22 cellular contexts compared by ENCODE assay signal in genomic region chr17:4317648-4318047, GRCh38. TPM values are rescaled to one million over a fixed set of nuclear protein-coding genes. Genes with fewer than 3 reads are reported as not detected.
DNase-seq lines count a peak whose midpoint lies in the region; TF ChIP-seq lines count a peak whose summit lies in the region.
"Had no signal": no experiment of that assay in that cellular context is flagged by ENCODE, and none has a peak within 500 bp of the region (broad histone marks: within the 10 kb centered on the region; RNA-seq: fewer than 3 reads in every experiment).

No MANE protein-coding gene starts in this region.

- TF ChIP-seq CTCF in dorsolateral prefrontal cortex (IDR thresholded peaks at IDR 0.05 in 54 of 56, conservative IDR thresholded peaks at IDR 0.05 in 2 of 56; ENCODE audit: low read depth in 1 of 56, partially characterized antibody in 56 of 56) = peak in 1 of 56 donors; percentile 10

- DNase-seq in SK-N-MC (ENCODE audit: low read depth, low spot score) = no peak
- DNase-seq in dorsolateral prefrontal cortex = no peak
- DNase-seq in medulla oblongata (ENCODE audit: extremely low spot score) = peak; percentile 22
- DNase-seq in posterior cingulate gyrus = no peak
- DNase-seq in SJCRH30 = no peak
- DNase-seq in midbrain (lab: John Stamatoyannopoulos, UW) = no peak
- DNase-seq in NCI-H2196 (lab: John Stamatoyannopoulos, UW; ENCODE audit: unreplicated experiment) = no peak
- DNase-seq: activated CD4-positive, alpha-beta T cell treated with anti-CD3 and anti-CD28 coated beads, Interleukin-2, amount 50 U/mL, for 4 hours; erythroblast; islet precursor cell; Karpas-422; NCI-H524; occipital lobe; SK-N-SH; stimulated activated CD4-positive, alpha-beta T cell treated with anti-CD3 and anti-CD28 coated beads, Interleukin-12 subunit alpha, Interleukin-12 subunit beta, amount 100 ng/mL, for 4 hours; stimulated activated CD4-positive, alpha-beta T cell treated with anti-CD3 and anti-CD28 coated beads, Interleukin-4, amount 100 ng/mL, for 4 hours; stimulated activated naive CD4-positive, alpha-beta T cell; tibial artery had no signal

- H3K9ac ChIP-seq in SK-N-MC (ENCODE audit: insufficient read length) (no peak overlapping the region), subcutaneous abdominal adipose tissue (ENCODE audit: low read length in 5 of 5) (peak overlapping the region in 1 of 5 donors; percentile 28)
- H3K9ac ChIP-seq: SK-N-SH had no signal

- H3K27ac ChIP-seq in SK-N-MC = peak overlapping the region; percentile 45; the same call in 1 of the 2 replicates
- peak overlapping the region in 45 of 59 donors; percentile 1 to 75 (median 36) for H3K27ac ChIP-seq in dorsolateral prefrontal cortex
- no peak overlapping the region for H3K27ac ChIP-seq in subcutaneous abdominal adipose tissue (ENCODE audit: low read depth, low read length)
- no peak overlapping the region for H3K27ac ChIP-seq in SJCRH30
- H3K27ac ChIP-seq: ascending aorta, right atrium auricular region, tibial artery had no signal

- intact Hi-C loops in dorsolateral prefrontal cortex (cut with DNase I) (no loop called here), posterior cingulate gyrus (cut with DNase I) (loop anchor here (5.0 kb wide), 1 partner anchor 35 kb away; no protein-coding TSS in a partner anchor)

- H3K4me3 ChIP-seq in SK-N-MC (peak overlapping the region; percentile 32; the same call in 1 of the 2 replicates), dorsolateral prefrontal cortex (peak overlapping the region in 13 of 59 donors; percentile 2 to 42 (median 15)), subcutaneous abdominal adipose tissue (ENCODE audit: low read depth in 1 of 5, low read length in 5 of 5) (peak overlapping the region in 4 of 5 donors; percentile 3 to 40 (median 34)), SJCRH30 (no peak overlapping the region)
- H3K4me3 ChIP-seq: ascending aorta, GM12878, right atrium auricular region, tibial artery had no signal

- peaks cover 3% of the 10 kb centered on the region; the same call in 1 of the 2 replicates for H3K36me3 ChIP-seq in SK-N-MC (ENCODE audit: insufficient read depth, low read length)
- H3K36me3 ChIP-seq in subcutaneous abdominal adipose tissue (ENCODE audit: control insufficient read depth in 5 of 5, insufficient read depth in 5 of 5, low read length in 5 of 5) = no peaks in the 10 kb centered on the region
- no peaks in the 10 kb centered on the region for H3K36me3 ChIP-seq in SJCRH30
- H3K36me3 ChIP-seq: ascending aorta, right atrium auricular region, tibial artery had no signal

- H3K27me3 ChIP-seq in dorsolateral prefrontal cortex = no peaks in the 10 kb centered on the region
- no peaks in the 10 kb centered on the region for H3K27me3 ChIP-seq in subcutaneous abdominal adipose tissue (ENCODE audit: control insufficient read depth in 5 of 5, insufficient read depth in 4 of 5, low read length in 5 of 5)
- no peaks in the 10 kb centered on the region for H3K27me3 ChIP-seq in SJCRH30
- H3K27me3 ChIP-seq: ascending aorta, right atrium auricular region, tibial artery had no signal

- peaks cover 3 to 37% (median 36%) of the 10 kb centered on the region in 5 donors for H3K4me1 ChIP-seq in subcutaneous abdominal adipose tissue (ENCODE audit: control insufficient read depth in 5 of 5, insufficient read depth in 5 of 5, low read length in 5 of 5)
- no peaks in the 10 kb centered on the region for H3K4me1 ChIP-seq in SJCRH30

- H3K9me3 ChIP-seq in SK-N-MC (ENCODE audit: low read depth, low read length) (no peaks in the 10 kb centered on the region), subcutaneous abdominal adipose tissue (ENCODE audit: control insufficient read depth in 5 of 5, low read length in 5 of 5) (no peaks in the 10 kb centered on the region), SJCRH30 (replicated peaks) (no peaks in the 10 kb centered on the region)
- H3K9me3 ChIP-seq: ascending aorta, right atrium auricular region, SK-N-SH, tibial artery had no signal

RNA-seq across cellular contexts. Expression of gene UBE2G1, which starts 48.8 kb away (rescaled TPM):
- total RNA-seq in dorsolateral prefrontal cortex = 10 to 100 TPM; 43.4 to 73.4 (median 57.3) TPM
- 36.7 and 39.2 TPM in 2 replicates for total RNA-seq in SJCRH30 (2014; rRNA removed; shearing (Covaris generic))

RNA-seq across cellular contexts. Expression of gene ANKFY1, which starts 53.9 kb away (rescaled TPM):
- total RNA-seq in dorsolateral prefrontal cortex = 100 to 1,000 TPM in 7 of 120 experiments, 10 to 100 TPM in 113; 46.8 to 109 (median 81.7) TPM
- total RNA-seq in SJCRH30 (2014; rRNA removed; shearing (Covaris generic)) = 16.1 and 18.0 TPM in 2 replicates

Comparison
In these comparisons a context has a peak if more than half of its experiments do, and no peak if none do; other contexts are left out.
1. H3K27ac ChIP-seq: peak in SK-N-MC (single experiment) and dorsolateral prefrontal cortex (45 of 59); none in subcutaneous abdominal adipose tissue (single experiment) and SJCRH30 (single experiment).